ENCODE assay signal across 27 cellular contexts in genomic region chr12:120739821-120740613, GRCh38. TPM values are rescaled to one million over a fixed set of nuclear protein-coding genes. Genes with fewer than 3 reads are reported as not detected.
DNase-seq lines count a peak whose midpoint lies in the region; ATAC-seq and TF ChIP-seq lines count a peak whose summit lies in the region.
"Had no signal": no experiment of that assay in that cellular context is flagged by ENCODE, and none has a peak within 500 bp of the region (broad histone marks: within the 10 kb centered on the region; RNA-seq: fewer than 3 reads in every experiment).

No MANE protein-coding gene starts in this region.

- H3K4me3 ChIP-seq in SJCRH30: no peak overlapping the region
- H3K4me3 ChIP-seq: BLaER1 treated with 17β-estradiol and CSF1 and Interleukin-3, amounts not matched to agents 10 nM and 100 nM; GM23248; HAP-1; SJSA1 had no signal

- POLR2A ChIA-PET in RWPE1 (lab: Yijun Ruan, JAX; ENCODE audit: low non-redundant PET): no interaction called here

- TF ChIP-seq CTCF in GM10266 (IDR thresholded peaks at IDR 0.05; ENCODE audit: control insufficient read depth, insufficient read depth, low read depth, missing control alignments) (no peak), RWPE1 (conservative IDR thresholded peaks at IDR 0.05; ENCODE audit: low read depth) (no peak)

- intact Hi-C loops in posterior vena cava (cut with DNase I): loop anchor here in 1 of 2 donors (10.0 kb wide), 1 partner anchor 225 kb away; no protein-coding TSS in a partner anchor

- peak; percentile 56 for ATAC-seq in left lobe of liver
- no peak for ATAC-seq in HG02970 (IDR thresholded peaks at IDR 0.05; ENCODE audit: low FRiP score, unreplicated experiment)
- ATAC-seq: PC-3, Right ventricle myocardium inferior had no signal

- no peaks in the 10 kb centered on the region for H3K9me3 ChIP-seq in SJCRH30 (replicated peaks)
- H3K9me3 ChIP-seq: BLaER1 treated with 17β-estradiol and CSF1 and Interleukin-3, amounts not matched to agents 10 nM and 100 nM; HAP-1; SJSA1 had no signal

- H3K36me3 ChIP-seq in SJCRH30: no peaks in the 10 kb centered on the region
- H3K36me3 ChIP-seq: HAP-1, SJSA1 had no signal

- H3K27ac ChIP-seq in SJCRH30 (no peak overlapping the region), RWPE1 (no peak overlapping the region)
- H3K27ac ChIP-seq: GM23248, KMS-11, SJSA1 had no signal

- no peaks in the 10 kb centered on the region for H3K27me3 ChIP-seq in SJCRH30
- H3K27me3 ChIP-seq: BLaER1 treated with 17β-estradiol and CSF1 and Interleukin-3, amounts not matched to agents 10 nM and 100 nM; SJSA1 had no signal

- peaks cover 5% of the 10 kb centered on the region; the same call in 1 of the 2 replicates for H3K4me1 ChIP-seq in SJCRH30
- H3K4me1 ChIP-seq: HAP-1, SJSA1 had no signal

- CTCF ChIA-PET in RWPE1 (lab: Yijun Ruan, JAX): interaction anchor here (0.6 kb wide), 1 partner anchor 26 kb away, joined by 3 read pairs; no protein-coding TSS in a partner anchor

- DNase-seq in GM10266 (ENCODE audit: extremely low spot score): peak; percentile 23
- peak; percentile 7 to 13 for DNase-seq in SJCRH30
- peak; percentile 55 for DNase-seq in left lobe of liver (ENCODE audit: low spot score)
- DNase-seq in posterior vena cava (ENCODE audit: low spot score): peak; percentile 71
- no peak for DNase-seq in NCI-H1105 (lab: John Stamatoyannopoulos, UW)
- DNase-seq in RWPE1 (ENCODE audit: low spot score): no peak
- DNase-seq in NCI-H2171 treated with DMSO at 0.1 percent for 48 hours (lab: John Stamatoyannopoulos, UW): no peak
- DNase-seq: CD4-positive, alpha-beta T cell; DMS53; EL; GDM1; GM23248; MM.1S; NCI-H1417; NCI-H1694; NCI-H2029 treated with DMSO at 0.1 percent for 48 hours; NCI-H345; NCI-H524; NCI-H774; NK-92 treated with Interleukin-12 subunit alpha and Interleukin-12 subunit beta, amount 100 ng/mL, for 24 hours; PC-3 had no signal

RNA-seq across cellular contexts. Expression of gene ACADS, which starts 14.4 kb away (rescaled TPM):
- 1.1 and 1.3 TPM in 2 replicates for total RNA-seq in SJCRH30 (2014; rRNA removed; shearing (Covaris generic))
- 198 TPM for total RNA-seq in left lobe of liver
- total RNA-seq in posterior vena cava: 10 to 100 TPM; 12.3 to 15.7 TPM

RNA-seq across cellular contexts. Expression of gene UNC119B, which starts 29.8 kb away (rescaled TPM):
- total RNA-seq in SJCRH30 (2014; rRNA removed; shearing (Covaris generic)): 16.9 and 20.2 TPM in 2 replicates
- total RNA-seq in left lobe of liver: 10.7 TPM
- total RNA-seq in posterior vena cava: 10 to 100 TPM; 20.6 to 21.3 TPM

RNA-seq across cellular contexts. Expression of gene MLEC, which starts 53.1 kb away (rescaled TPM):
- 77.7 and 83.1 TPM in 2 replicates for total RNA-seq in SJCRH30 (2014; rRNA removed; shearing (Covaris generic))
- total RNA-seq in left lobe of liver: 194 TPM
- 100 to 1,000 TPM in 1 of 2 donors, 10 to 100 TPM in 1; 92.5 to 132 TPM for total RNA-seq in posterior vena cava

Comparison
In these comparisons a context has a peak if more than half of its experiments do, and no peak if none do; other contexts are left out.
1. DNase-seq: peak in GM10266 (single experiment), SJCRH30 (2 of 2), left lobe of liver (single experiment) and posterior vena cava (single experiment); none in NCI-H1105 (single experiment), RWPE1 (single experiment) and NCI-H2171 treated with DMSO at 0.1 percent for 48 hours (single experiment).
2. RNA of gene ACADS, which starts 14.4 kb away (total RNA-seq): 198 TPM in left lobe of liver (single experiment); 12.3 to 15.7 TPM in posterior vena cava and 1.1 to 1.3 TPM in SJCRH30; every median in the first group is over 10 times any median in the second.